Comparison of ENCODE assay signal across 17 cellular contexts in genomic region chr5:146753618-146754123, GRCh38.
DNase-seq lines count a peak whose midpoint lies in the region; ATAC-seq and TF ChIP-seq lines count a peak whose summit lies in the region.
"Had no signal": no experiment of that assay in that cellular context is flagged by ENCODE, and none has a peak within 500 bp of the region (broad histone marks: within the 10 kb centered on the region; RNA-seq: fewer than 3 reads in every experiment).

No MANE protein-coding gene starts in this region.

- peak overlapping the region; percentile 14 for H3K27ac Mint-ChIP-seq in mesothelial cell of epicardium
- H3K27ac Mint-ChIP-seq: type B pancreatic cell had no signal

- no peak for ATAC-seq in foreskin keratinocyte
- ATAC-seq in GM18909 (IDR thresholded peaks at IDR 0.05; ENCODE audit: poor library complexity, unreplicated experiment): no peak

- H3K36me3 Mint-ChIP-seq in mesothelial cell of epicardium: peaks cover 5% of the 10 kb centered on the region

- no peak overlapping the region for H3K4me3 Mint-ChIP-seq in mesothelial cell of epicardium
- H3K4me3 Mint-ChIP-seq: type B pancreatic cell had no signal

- H3K27me3 Mint-ChIP-seq in mesothelial cell of epicardium (ENCODE audit: low read depth): no peaks in the 10 kb centered on the region

- H3K27ac ChIP-seq in foreskin keratinocyte: no peak overlapping the region
- H3K27ac ChIP-seq: sigmoid colon, SJCRH30 had no signal

- no peak for TF ChIP-seq CTCF in mesothelial cell of epicardium (IDR thresholded peaks at IDR 0.05; ENCODE audit: unreplicated experiment)
- TF ChIP-seq CTCF in foreskin keratinocyte (conservative IDR thresholded peaks at IDR 0.05): no peak

- peaks cover 27% of the 10 kb centered on the region for H3K4me1 Mint-ChIP-seq in mesothelial cell of epicardium

- peaks cover 5% of the 10 kb centered on the region for H3K9me3 Mint-ChIP-seq in mesothelial cell of epicardium
- H3K9me3 Mint-ChIP-seq: type B pancreatic cell had no signal

- no peaks in the 10 kb centered on the region for H3K27me3 ChIP-seq in foreskin keratinocyte
- H3K27me3 ChIP-seq: sigmoid colon, SJCRH30 had no signal

- DNase-seq in NCI-H1105 treated with DMSO at 0.1 percent for 48 hours (lab: John Stamatoyannopoulos, UW) (peak; percentile 27), NCI-H1105 (lab: John Stamatoyannopoulos, UW) (no peak), DMS79 (lab: John Stamatoyannopoulos, UW) (peak; percentile 2), NCI-H69 (lab: John Stamatoyannopoulos, UW) (peak; percentile 87), mesothelial cell of epicardium (ENCODE audit: low spot score in 2 of 2, unreplicated experiment in 2 of 2) (no peak), foreskin keratinocyte (no peak), CD1c-positive myeloid dendritic cell (ENCODE audit: extremely low spot score) (no peak)
- DNase-seq: activated CD4-positive, alpha-beta T cell treated with anti-CD3 and anti-CD28 coated beads, Interleukin-2, amount 50 U/mL, for 1 hour; activated effector memory CD4-positive, alpha-beta T cell treated with Interleukin-2 at 50 U/mL for 16 hours; Caco-2; foreskin melanocyte; NCI-H1694; sigmoid colon; SJCRH30; stimulated activated CD4-positive, alpha-beta T cell treated with anti-CD3 and anti-CD28 coated beads, Interleukin-4, amount 100 ng/mL, for 24 hours had no signal

- H3K4me1 ChIP-seq in foreskin keratinocyte: no peaks in the 10 kb centered on the region
- H3K4me1 ChIP-seq: sigmoid colon had no signal

Comparison
In these comparisons a context has a peak if more than half of its experiments do, and no peak if none do; other contexts are left out.
1. DNase-seq: peak in NCI-H1105 treated with DMSO at 0.1 percent for 48 hours (single experiment), DMS79 (single experiment) and NCI-H69 (single experiment); none in NCI-H1105 (single experiment), mesothelial cell of epicardium (0 of 2), foreskin keratinocyte (0 of 2) and CD1c-positive myeloid dendritic cell (single experiment).